9 cellular contexts compared by ENCODE assay signal in genomic region chr2:197556456-197556855, GRCh38. TPM values are rescaled to one million over a fixed set of nuclear protein-coding genes. Genes with fewer than 3 reads are reported as not detected.
DNase-seq lines count a peak whose midpoint lies in the region; ATAC-seq and TF ChIP-seq lines count a peak whose summit lies in the region.
"Had no signal": no experiment of that assay in that cellular context is flagged by ENCODE, and none has a peak within 500 bp of the region (broad histone marks: within the 10 kb centered on the region; RNA-seq: fewer than 3 reads in every experiment).

No MANE protein-coding gene starts in this region.

- no peak overlapping the region for H3K4me3 Mint-ChIP-seq in GM23338
- H3K4me3 Mint-ChIP-seq: naive B cell had no signal

- H3K4me1 ChIP-seq in GM23338 (ENCODE audit: insufficient read depth) (no peaks in the 10 kb centered on the region), ascending aorta (no peaks in the 10 kb centered on the region), right lobe of liver (no peaks in the 10 kb centered on the region)

- H3K36me3 Mint-ChIP-seq in GM23338 (ENCODE audit: low read depth): peaks cover 38% of the 10 kb centered on the region

- peak overlapping the region; percentile 64 for H3K27ac Mint-ChIP-seq in GM23338

- H3K36me3 ChIP-seq in GM23338 (ENCODE audit: insufficient read depth): 0 out of 2 replicates have a peak, but pooled peaks cover 2% of the 10 kb centered on the region
- H3K36me3 ChIP-seq in ascending aorta: peaks cover 6 to 43% of the 10 kb centered on the region in 2 donors
- H3K36me3 ChIP-seq in right lobe of liver: peaks cover 0 to 22% (median 0%) of the 10 kb centered on the region in 4 donors

- H3K4me3 ChIP-seq in AG10803 (ENCODE audit: low read length): no peak overlapping the region
- no peak overlapping the region for H3K4me3 ChIP-seq in GM23338
- H3K4me3 ChIP-seq in ascending aorta: no peak overlapping the region
- no peak overlapping the region for H3K4me3 ChIP-seq in right lobe of liver

- no peak overlapping the region for H3K4me2 ChIP-seq in GM23338

- H3K27ac ChIP-seq in GM23338 (ENCODE audit: low read depth) (no peak overlapping the region), ascending aorta (peak overlapping the region; percentile 22 to 45), right lobe of liver (no peak overlapping the region)

- H3K27me3 ChIP-seq in GM23338 (ENCODE audit: insufficient read depth): no peaks in the 10 kb centered on the region
- no peaks in the 10 kb centered on the region for H3K27me3 ChIP-seq in ascending aorta
- H3K27me3 ChIP-seq in right lobe of liver: no peaks in the 10 kb centered on the region

- no peaks in the 10 kb centered on the region for H3K79me2 ChIP-seq in GM23338 (replicated peaks; ENCODE audit: insufficient read depth)

- intact Hi-C loops in ascending aorta (cut with DNase I): no loop called here
- intact Hi-C loops in right lobe of liver (cut with DNase I): no loop called here

- TF ChIP-seq POLR2A in right lobe of liver (IDR thresholded peaks at IDR 0.05): no peak

- H4K20me1 ChIP-seq in GM23338 (replicated peaks; ENCODE audit: insufficient read depth): no peaks in the 10 kb centered on the region

- DNase-seq in AG10803 (ENCODE audit: low read depth) (peak; percentile 82), GM23338 (ENCODE audit: low spot score) (no peak), ascending aorta (ENCODE audit: low spot score in 2 of 2) (no peak), right lobe of liver (no peak), 8988T (no peak), DMS53 treated with DMSO at 0.1 percent for 48 hours (lab: John Stamatoyannopoulos, UW; ENCODE audit: unreplicated experiment) (no peak), hepatic stellate cell (ENCODE audit: low spot score) (no peak), HPDE6-E6E7 (ENCODE audit: extremely low spot score) (no peak)
- DNase-seq: naive B cell had no signal

- no peak overlapping the region for H2AFZ ChIP-seq in GM23338

- ATAC-seq in GM23338: no peak
- peak in 3 of 4 donors; percentile 13 to 41 (median 38) for ATAC-seq in right lobe of liver

- no peaks in the 10 kb centered on the region for H3K9me2 ChIP-seq in GM23338 (ENCODE audit: insufficient read depth)

- 73% methylated on average over 1 of the region's 1 CpG for WGBS in right lobe of liver (ENCODE audit: insufficient coverage, low coverage, low lambda C conversion rate, missing lambda C conversion rate)

- peaks cover 1% of the 10 kb centered on the region for H3K27me3 Mint-ChIP-seq in GM23338 (ENCODE audit: insufficient read depth, low read depth, poor library complexity)
- H3K27me3 Mint-ChIP-seq: naive B cell had no signal

- TF ChIP-seq CTCF in AG10803 (conservative IDR thresholded peaks at IDR 0.05; ENCODE audit: low read length) (no peak), GM23338 (conservative IDR thresholded peaks at IDR 0.05; ENCODE audit: low read depth in 2 of 2) (no peak), ascending aorta (IDR thresholded peaks at IDR 0.05) (no peak), right lobe of liver (IDR thresholded peaks at IDR 0.05) (no peak)

- H3F3A ChIP-seq in GM23338 (replicated peaks; ENCODE audit: low read depth): no peaks in the 10 kb centered on the region

- H3K9me3 ChIP-seq in ascending aorta (no peaks in the 10 kb centered on the region), right lobe of liver (no peaks in the 10 kb centered on the region)

- no peaks in the 10 kb centered on the region for H3K9me3 Mint-ChIP-seq in GM23338
- H3K9me3 Mint-ChIP-seq: naive B cell had no signal

- peaks cover 6% of the 10 kb centered on the region; the same call in 2 of the 3 replicates for H3K4me1 Mint-ChIP-seq in GM23338

TF ChIP-seq in GM23338, 12 proteins besides CTCF, POLR2A, EP300 and RAD21:
- TF ChIP-seq CREB1 (CRISPR knock-in tag; IDR thresholded peaks at IDR 0.05; ENCODE audit: low read depth): no peak

RNA-seq across cellular contexts. Expression of gene MOB4, which starts 40.6 kb away (rescaled TPM):
- 68.2 and 101 TPM in 2 replicates for total RNA-seq in GM23338 (2014; rRNA removed; shearing (Covaris generic))
- polyA plus RNA-seq in GM23338 (2016; fragmentation: Nextera tagmentation; extraction: Ambion mirVana): 87.0 and 88.6 TPM in 2 replicates
- total RNA-seq in ascending aorta (29.2 TPM), right lobe of liver (10 to 100 TPM in 2 of 6 experiments, 1 to 10 TPM in 4; 3.4 to 10.7 (median 8.0) TPM)

RNA-seq across cellular contexts. Expression of gene HSPE1, which starts 56.3 kb away (rescaled TPM):
- total RNA-seq in GM23338 (2014; rRNA removed; shearing (Covaris generic)): 286 and 328 TPM in 2 replicates
- 1,493 and 1,529 TPM in 2 replicates for polyA plus RNA-seq in GM23338 (2016; fragmentation: Nextera tagmentation; extraction: Ambion mirVana)
- total RNA-seq in ascending aorta (72.7 TPM), right lobe of liver (100 to 1,000 TPM in 4 of 6 experiments, 10 to 100 TPM in 2; 91.8 to 318 (median 209) TPM)

RNA-seq across cellular contexts. Expression of gene HSPD1, which starts 56.8 kb away (rescaled TPM):
- total RNA-seq in GM23338 (2014; rRNA removed; shearing (Covaris generic)): 870 and 880 TPM in 2 replicates
- polyA plus RNA-seq in GM23338 (2016; fragmentation: Nextera tagmentation; extraction: Ambion mirVana): 944 and 1,188 TPM in 2 replicates
- 110 TPM for total RNA-seq in ascending aorta
- 100 to 1,000 TPM; 241 to 552 (median 353) TPM for total RNA-seq in right lobe of liver

Comparison
In these comparisons a context has a peak if more than half of its experiments do, and no peak if none do; other contexts are left out.
1. H3K27ac ChIP-seq: peak in ascending aorta (2 of 2); none in GM23338 (single experiment) and right lobe of liver (0 of 3).